11 cellular contexts compared by ENCODE assay signal in the genomic region with DNA sequence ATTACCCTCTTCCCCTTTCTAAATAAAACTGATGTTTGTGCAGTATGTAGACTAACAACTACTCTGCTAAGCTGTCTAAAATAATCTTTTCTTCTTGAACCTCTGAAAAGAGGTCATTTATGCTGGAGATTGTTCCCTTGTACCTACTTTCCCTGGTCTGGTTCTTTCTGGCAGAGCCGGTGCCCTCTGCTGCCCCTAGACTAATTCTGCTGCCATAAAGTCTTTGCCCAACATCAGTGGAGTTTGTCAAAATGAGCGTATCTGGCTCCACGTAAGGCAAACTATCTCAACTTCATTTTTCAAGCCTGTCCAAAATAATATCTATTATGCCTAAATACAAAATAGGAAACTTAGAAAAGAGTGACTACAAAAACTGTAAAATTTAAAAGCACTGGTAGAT. TPM values are rescaled to one million over a fixed set of nuclear protein-coding genes. Genes with fewer than 3 reads are reported as not detected.
DNase-seq lines count a peak whose midpoint lies in the region; ATAC-seq and TF ChIP-seq lines count a peak whose summit lies in the region.
"Had no signal": no experiment of that assay in that cellular context is flagged by ENCODE, and none has a peak within 500 bp of the region (broad histone marks: within the 10 kb centered on the region; RNA-seq: fewer than 3 reads in every experiment).

No MANE protein-coding gene starts in this region.

- no peak for DNase-seq in activated T-cell treated with anti-CD3 and anti-CD28 coated beads, Interleukin-2, amount 50 U/mL, for 24 hours
- DNase-seq in activated T-cell treated with anti-CD3 and anti-CD28 coated beads for 4 hours (no peak), left lobe of liver (ENCODE audit: low spot score) (no peak), tibial nerve (ENCODE audit: low spot score in 2 of 2) (no peak), NCI-H1048 (lab: John Stamatoyannopoulos, UW) (no peak), medulla oblongata (ENCODE audit: extremely low spot score) (no peak), transverse colon (no peak)
- DNase-seq: activated CD4-positive, alpha-beta T cell treated with anti-CD3 and anti-CD28 coated beads, Interleukin-2, amount 10 ng/mL, durations not matched to agents 7 days and 5 days; H9 had no signal

- TF ChIP-seq CTCF in brain (conservative IDR thresholded peaks at IDR 0.05) (no peak), tibial nerve (IDR thresholded peaks at IDR 0.05) (no peak), transverse colon (IDR thresholded peaks at IDR 0.05) (no peak)

- H3K9me3 Mint-ChIP-seq in activated T-cell treated with anti-CD3 and anti-CD28 coated beads, Interleukin-2, amount 50 U/mL, for 24 hours = no peaks in the 10 kb centered on the region
- H3K9me3 Mint-ChIP-seq in brain = peaks cover 0 to 19% (median 12%) of the 10 kb centered on the region in 5 experiments
- H3K9me3 Mint-ChIP-seq: activated CD4-positive, alpha-beta T cell treated with anti-CD3 and anti-CD28 coated beads, Interleukin-2, amount 10 ng/mL, durations not matched to agents 7 days and 5 days; H9 had no signal

- H3K27ac ChIP-seq in tibial nerve = peak overlapping the region; percentile 57 to 88 (median 72)
- H3K27ac ChIP-seq in transverse colon = peak overlapping the region in 1 of 4 donors; percentile 1

- WGBS in tibial nerve, 2 donors = 41 to 43% methylated on average over 3 of the region's 3 CpGs
- 88 to 94% methylated on average over 2 to 3 of the region's 3 CpGs for WGBS in transverse colon (ENCODE audit: low coverage in 1 of 2), 2 donors

- H3K36me3 Mint-ChIP-seq in activated T-cell treated with anti-CD3 and anti-CD28 coated beads, Interleukin-2, amount 50 U/mL, for 24 hours (ENCODE audit: low read depth) = peaks cover 85% of the 10 kb centered on the region
- peaks cover 68% of the 10 kb centered on the region for H3K36me3 Mint-ChIP-seq in brain

- H3K36me3 ChIP-seq in tibial nerve = peaks cover 0 to 46% (median 0%) of the 10 kb centered on the region in 3 donors
- peaks cover 0 to 22% (median 3%) of the 10 kb centered on the region in 4 donors for H3K36me3 ChIP-seq in transverse colon

- H3K4me1 ChIP-seq in tibial nerve = peaks cover 0 to 42% (median 13%) of the 10 kb centered on the region in 4 donors
- peaks cover 0 to 8% (median 0%) of the 10 kb centered on the region in 4 donors for H3K4me1 ChIP-seq in transverse colon

- H3K4me1 Mint-ChIP-seq in activated T-cell treated with anti-CD3 and anti-CD28 coated beads, Interleukin-2, amount 50 U/mL, for 24 hours (ENCODE audit: low read depth) = peaks cover 22% of the 10 kb centered on the region
- peaks cover 31% of the 10 kb centered on the region for H3K4me1 Mint-ChIP-seq in brain

- H3K27ac Mint-ChIP-seq in activated T-cell treated with anti-CD3 and anti-CD28 coated beads, Interleukin-2, amount 50 U/mL, for 24 hours = peak overlapping the region; percentile 78
- peak overlapping the region; percentile 15 to 96 (median 85) for H3K27ac Mint-ChIP-seq in brain
- H3K27ac Mint-ChIP-seq: activated CD4-positive, alpha-beta T cell treated with anti-CD3 and anti-CD28 coated beads, Interleukin-2, amount 10 ng/mL, durations not matched to agents 7 days and 5 days; H9 had no signal

- intact Hi-C loops in transverse colon (cut with DNase I; ENCODE audit: low total_unique reads) = no loop called here

- H3K9me3 ChIP-seq in tibial nerve = no peaks in the 10 kb centered on the region
- no peaks in the 10 kb centered on the region for H3K9me3 ChIP-seq in transverse colon

- H3K4me3 Mint-ChIP-seq in activated T-cell treated with anti-CD3 and anti-CD28 coated beads, Interleukin-2, amount 50 U/mL, for 24 hours = no peak overlapping the region
- H3K4me3 Mint-ChIP-seq in brain = no peak overlapping the region
- H3K4me3 Mint-ChIP-seq: activated CD4-positive, alpha-beta T cell treated with anti-CD3 and anti-CD28 coated beads, Interleukin-2, amount 10 ng/mL, durations not matched to agents 7 days and 5 days had no signal

- H3K27me3 Mint-ChIP-seq in activated T-cell treated with anti-CD3 and anti-CD28 coated beads, Interleukin-2, amount 50 U/mL, for 24 hours = no peaks in the 10 kb centered on the region
- no peaks in the 10 kb centered on the region for H3K27me3 Mint-ChIP-seq in brain
- H3K27me3 Mint-ChIP-seq: activated CD4-positive, alpha-beta T cell treated with anti-CD3 and anti-CD28 coated beads, Interleukin-2, amount 10 ng/mL, durations not matched to agents 7 days and 5 days had no signal

- H3K27me3 ChIP-seq in tibial nerve = no peaks in the 10 kb centered on the region
- no peaks in the 10 kb centered on the region for H3K27me3 ChIP-seq in transverse colon

- ATAC-seq in left lobe of liver = peak; percentile 81

- in situ Hi-C loops in transverse colon (cut with MboI; ENCODE audit: low pct_ligation_motif_present in 1 of 4, low pct_unique_long_range_greater_than_20kb in 1 of 4, low sequenced_read_pairs in 3 of 4) = no loop called here

- no peak overlapping the region for H3K4me3 ChIP-seq in tibial nerve
- H3K4me3 ChIP-seq in transverse colon = no peak overlapping the region

- TF ChIP-seq EP300 in tibial nerve (IDR thresholded peaks at IDR 0.05) (no peak), transverse colon (IDR thresholded peaks at IDR 0.05; ENCODE audit: low read depth) (no peak)

- TF ChIP-seq POLR2A in tibial nerve (IDR thresholded peaks at IDR 0.05) = no peak
- no peak for TF ChIP-seq POLR2A in transverse colon (IDR thresholded peaks at IDR 0.05)

RNA-seq across cellular contexts. Expression of gene ANGPTL7, which starts 30.9 kb away (rescaled TPM):
- polyA plus RNA-seq in brain (ENCODE audit: insufficient read depth, low read depth, low replicate concordance) = not detected
- not detected for total RNA-seq in left lobe of liver
- 1,000 to 10,000 TPM; 1,094 to 2,140 (median 1,213) TPM for total RNA-seq in tibial nerve
- total RNA-seq in transverse colon = under 1 TPM in 3 of 4 donors, not detected in 1; 0.55 to 1.00 (median 0.79) TPM
- total RNA-seq: activated CD4-positive, alpha-beta T cell treated with anti-CD3 and anti-CD28 coated beads, Interleukin-2, amount 10 ng/mL, durations not matched to agents 7 days and 5 days; H9; NCI-H460 had no signal

RNA-seq across cellular contexts. Expression of gene EXOSC10, which starts 58.6 kb away (rescaled TPM):
- polyA plus RNA-seq in brain (ENCODE audit: insufficient read depth, low read depth, low replicate concordance) = 43.7 TPM
- 17.2 TPM for total RNA-seq in left lobe of liver
- total RNA-seq in tibial nerve = 100 to 1,000 TPM in 3 of 4 donors, 10 to 100 TPM in 1; 96.1 to 181 (median 127) TPM
- 100 to 1,000 TPM in 1 of 4 donors, 10 to 100 TPM in 3; 43.8 to 113 (median 68.7) TPM for total RNA-seq in transverse colon

Comparison
In these comparisons a context has a peak if more than half of its experiments do, and no peak if none do; other contexts are left out.
1. RNA of gene ANGPTL7, which starts 30.9 kb away (total RNA-seq): 1,094 to 2,140 TPM in tibial nerve; 0.55 to 1.00 TPM in transverse colon and not detected in left lobe of liver (single experiment); every median in the first group is over 100 times any median in the second.